In genomic region chr5:170105643-170106611, GRCh38 we compare ENCODE assay signal across 16 cellular contexts. TPM values are rescaled to one million over a fixed set of nuclear protein-coding genes. Genes with fewer than 3 reads are reported as not detected.
DNase-seq lines count a peak whose midpoint lies in the region; ATAC-seq and TF ChIP-seq lines count a peak whose summit lies in the region.
"Had no signal": no experiment of that assay in that cellular context is flagged by ENCODE, and none has a peak within 500 bp of the region (broad histone marks: within the 10 kb centered on the region; RNA-seq: fewer than 3 reads in every experiment).

Gene FOXI1, plus strand, starts transcription at chr5:170105897. Its CDS starts 61 bp downstream, at chr5:170105958.

- H3K9me2 ChIP-seq in SK-N-SH, result no peaks in the 10 kb centered on the region

- WGBS in SK-N-SH (ENCODE audit: low lambda C conversion rate), result 88% methylated on average over 31 of the region's 53 CpGs

- no peaks in the 10 kb centered on the region for H3K9me3 ChIP-seq in SK-N-SH
- no peaks in the 10 kb centered on the region for H3K9me3 ChIP-seq in WERI-Rb-1 (ENCODE audit: severe bottlenecking)

- H2AFZ ChIP-seq in SK-N-SH (ENCODE audit: low read depth), result no peak within 1 kb of the TSS

- CTCF ChIA-PET in SK-N-SH (lab: Yijun Ruan, JAX), result interaction anchor here (9.7 kb wide), 1 partner anchor 76 kb away, joined by 201 read pairs; no protein-coding TSS in a partner anchor

- no peak within 1 kb of the TSS for H3K4me2 ChIP-seq in SK-N-SH

- H3K27ac Mint-ChIP-seq in stimulated activated naive CD8-positive, alpha-beta T cell treated with anti-CD3 and anti-CD28 coated beads, Interleukin-15, amount 100 ng/mL, for 72 hours, result no peak within 1 kb of the TSS

- no peak; the same call in 2 of the 3 replicates for ATAC-seq in SK-N-SH treated with all-trans-retinoic acid at 6 μM for 48 hours
- ATAC-seq in esophagus mucosa, result peak; percentile 28
- ATAC-seq in stimulated activated naive CD8-positive, alpha-beta T cell treated with anti-CD3 and anti-CD28 coated beads, Interleukin-15, amount 100 ng/mL, for 72 hours, result peak; percentile 64

- H3K4me3 Mint-ChIP-seq in stimulated activated naive CD8-positive, alpha-beta T cell treated with anti-CD3 and anti-CD28 coated beads, Interleukin-15, amount 100 ng/mL, for 72 hours, result no peak within 1 kb of the TSS

- DNase-seq in SK-N-SH (peak; percentile 44), NCI-H526 (lab: John Stamatoyannopoulos, UW) (peak; percentile 2 to 62), WERI-Rb-1 (no peak), RPMI8226 (no peak)
- no peak for DNase-seq in stimulated activated naive CD8-positive, alpha-beta T cell treated with anti-CD3 and anti-CD28 coated beads, Interleukin-15, amount 100 ng/mL, for 72 hours
- no peak for DNase-seq in activated CD4-positive, alpha-beta T cell treated with anti-CD3 and anti-CD28 coated beads for 48 hours
- DNase-seq: activated CD4-positive, alpha-beta T cell treated with anti-CD3 and anti-CD28 coated beads for 1 hour; anterior cingulate cortex; GOT3; NCI-H1930; nucleus accumbens; SW 1271 had no signal

- H3K27ac ChIP-seq in SK-N-SH (ENCODE audit: low read depth in 2 of 2, low read length in 1 of 2) (no peak within 1 kb of the TSS), WERI-Rb-1 (no peak within 1 kb of the TSS)

- H3K9me3 Mint-ChIP-seq in stimulated activated naive CD8-positive, alpha-beta T cell treated with anti-CD3 and anti-CD28 coated beads, Interleukin-15, amount 100 ng/mL, for 72 hours, result no peaks in the 10 kb centered on the region

- peaks cover 20% of the 10 kb centered on the region for H3K27me3 Mint-ChIP-seq in stimulated activated naive CD8-positive, alpha-beta T cell treated with anti-CD3 and anti-CD28 coated beads, Interleukin-15, amount 100 ng/mL, for 72 hours

- H3K4me3 ChIP-seq in SK-N-SH (ENCODE audit: low read depth in 2 of 2, low read length in 1 of 2), result no peak within 1 kb of the TSS
- no peak within 1 kb of the TSS for H3K4me3 ChIP-seq in WERI-Rb-1 (ENCODE audit: low read depth, low read length)

- H3K27me3 ChIP-seq in SK-N-SH (ENCODE audit: insufficient read depth), result no peaks in the 10 kb centered on the region; the same call in 1 of the 2 replicates
- peaks cover 87% of the 10 kb centered on the region for H3K27me3 ChIP-seq in WERI-Rb-1 (ENCODE audit: insufficient read depth, low read depth, severe bottlenecking)

- TF ChIP-seq CTCF in SK-N-SH (IDR thresholded peaks at IDR 0.05) (no peak), WERI-Rb-1 (IDR thresholded peaks at IDR 0.05; ENCODE audit: low read depth, low read length) (no peak)

- H3F3A ChIP-seq in SK-N-SH (replicated peaks; ENCODE audit: insufficient read depth), result no peaks in the 10 kb centered on the region

- no peak within 1 kb of the TSS for H3K9ac ChIP-seq in SK-N-SH

- peaks cover 4% of the 10 kb centered on the region for H3K4me1 Mint-ChIP-seq in stimulated activated naive CD8-positive, alpha-beta T cell treated with anti-CD3 and anti-CD28 coated beads, Interleukin-15, amount 100 ng/mL, for 72 hours

- H3K4me1 ChIP-seq in SK-N-SH (ENCODE audit: control insufficient read depth in 1 of 2, insufficient read depth in 2 of 2, low read depth in 1 of 2, low read length in 1 of 2), result no peaks in the 10 kb centered on the region; a peak in 1 of 4 replicates

- no peaks in the 10 kb centered on the region for H3K79me2 ChIP-seq in SK-N-SH (ENCODE audit: insufficient read depth)

- no peaks in the 10 kb centered on the region for H4K20me1 ChIP-seq in SK-N-SH (ENCODE audit: insufficient read depth)

- no peak for TF ChIP-seq RAD21 in SK-N-SH (IDR thresholded peaks at IDR 0.05; ENCODE audit: low read length)

- POLR2A ChIA-PET in SK-N-SH (lab: Yijun Ruan, JAX), result no interaction called here

- TF ChIP-seq EP300 in SK-N-SH (IDR thresholded peaks at IDR 0.05; ENCODE audit: borderline replicate concordance in 1 of 2, low read depth in 1 of 2, low read length in 1 of 2), result no peak

- no peaks in the 10 kb centered on the region for H3K36me3 ChIP-seq in SK-N-SH (replicated peaks in 1 of 2; ENCODE audit: control insufficient read depth in 1 of 2, insufficient read depth in 2 of 2, low read length in 1 of 2)
- no peaks in the 10 kb centered on the region for H3K36me3 ChIP-seq in WERI-Rb-1

TF ChIP-seq in SK-N-SH, 30 proteins besides CTCF, POLR2A, EP300 and RAD21 (continues in another document):
- TF ChIP-seq EZH2phosphoT487 (IDR thresholded peaks at IDR 0.05; ENCODE audit: borderline replicate concordance, low read depth) (no peak), IRF3 (IDR thresholded peaks at IDR 0.05; ENCODE audit: low read depth, low read length) (no peak), SIN3A (IDR thresholded peaks at IDR 0.05; ENCODE audit: borderline replicate concordance, low read depth, low read length) (no peak), FOXJ3 (CRISPR knock-in tag; IDR thresholded peaks at IDR 0.05) (no peak), RCOR1 (IDR thresholded peaks at IDR 0.05; ENCODE audit: low read length) (no peak), MEF2A (IDR thresholded peaks at IDR 0.05; ENCODE audit: borderline replicate concordance, low read depth) (no peak), USF2 (IDR thresholded peaks at IDR 0.05; ENCODE audit: borderline replicate concordance, low read depth, low read length) (no peak)

TF ChIP-seq in SK-N-SH treated with all-trans-retinoic acid at 6 μM for 48 hours, 23 proteins besides CTCF, POLR2A, EP300 and RAD21:
- TF ChIP-seq PPARA (CRISPR knock-in tag; IDR thresholded peaks at IDR 0.05; ENCODE audit: borderline replicate concordance) (no peak), BACH2 (CRISPR knock-in tag; IDR thresholded peaks at IDR 0.05; ENCODE audit: borderline replicate concordance) (no peak)
TF ChIP-seq in SK-N-SH treated with all-trans-retinoic acid at 6 μM for 48 hours: peak in this region for 0.

RNA-seq across cellular contexts. Expression of gene FOXI1, which starts in this region (rescaled TPM):
- polyA plus RNA-seq in SK-N-SH (2012; rRNA removed), result not detected in 2 replicates
- not detected in 2 replicates for polyA plus RNA-seq in SK-N-SH (2012; cell fraction: cytosol; rRNA removed)
- not detected in 2 replicates for polyA plus RNA-seq in SK-N-SH (2012; cell fraction: nucleus; rRNA removed)
- total RNA-seq in esophagus mucosa, result 0.16 TPM
- total RNA-seq: fibroblast of lung, OCI-LY7 had no signal
- polyA plus RNA-seq: fibroblast of lung had no signal

Comparison
In these comparisons a context has a peak if more than half of its experiments do, and no peak if none do; other contexts are left out.
1. Peak in DNase-seq in SK-N-SH; RNA of the gene not detected or under 1 TPM.
2. Peak in ATAC-seq in esophagus mucosa; RNA of the gene not detected or under 1 TPM.
3. DNase-seq: peak in NCI-H526 (2 of 2); none in stimulated activated naive CD8-positive, alpha-beta T cell treated with anti-CD3 and anti-CD28 coated beads, Interleukin-15, amount 100 ng/mL, for 72 hours (0 of 2), WERI-Rb-1 (single experiment), activated CD4-positive, alpha-beta T cell treated with anti-CD3 and anti-CD28 coated beads for 48 hours (single experiment) and RPMI8226 (single experiment).